In genomic region chrX:119190251-119190651, GRCh38 we compare ENCODE assay signal across 24 cellular contexts. TPM values are rescaled to one million over a fixed set of nuclear protein-coding genes. Genes with fewer than 3 reads are reported as not detected.
DNase-seq lines count a peak whose midpoint lies in the region; TF ChIP-seq lines count a peak whose summit lies in the region.
"Had no signal": no experiment of that assay in that cellular context is flagged by ENCODE, and none has a peak within 500 bp of the region (broad histone marks: within the 10 kb centered on the region; RNA-seq: fewer than 3 reads in every experiment).

No MANE protein-coding gene starts in this region.

- no peak overlapping the region for H2BK15ac ChIP-seq in mesenchymal stem cell (ENCODE audit: low read depth, poor library complexity, severe bottlenecking)

- H3K27ac ChIP-seq in mesenchymal stem cell (ENCODE audit: low read length, poor library complexity, severe bottlenecking) (no peak overlapping the region), stomach (peak overlapping the region in 3 of 5 donors; percentile 33 to 57 (median 48)), trophoblast cell (ENCODE audit: low read depth, low read length) (no peak overlapping the region)
- H3K27ac ChIP-seq: PC-9, prostate gland, spleen had no signal

- H3K36me3 ChIP-seq in mesenchymal stem cell (ENCODE audit: control insufficient read depth in 1 of 2, insufficient read depth in 2 of 2, low read depth in 1 of 2, low read length in 2 of 2) (no peaks in the 10 kb centered on the region), stomach (no peaks in the 10 kb centered on the region), trophoblast cell (ENCODE audit: control insufficient read depth in 1 of 2, insufficient read depth in 2 of 2, low read length in 2 of 2) (no peaks in the 10 kb centered on the region)
- H3K36me3 ChIP-seq: HAP-1, prostate gland, spleen, tibial nerve had no signal

- TF ChIP-seq POLR2A in stomach (IDR thresholded peaks at IDR 0.05), result no peak

- H2BK5ac ChIP-seq in mesenchymal stem cell (ENCODE audit: low read depth, low read length, poor library complexity, severe bottlenecking) (no peak overlapping the region), trophoblast cell (ENCODE audit: low read depth, low read length, poor library complexity) (no peak overlapping the region)

- peak; percentile 44 for DNase-seq in cerebellar cortex (ENCODE audit: low spot score)
- peak; percentile 17 for DNase-seq in fibroblast of the aortic adventitia (ENCODE audit: low read depth)
- DNase-seq in mesenchymal stem cell, result no peak
- DNase-seq in stomach, result no peak
- DNase-seq in trophoblast cell, result no peak
- no peak for DNase-seq in NK-92 (lab: John Stamatoyannopoulos, UW; ENCODE audit: unreplicated experiment)
- DNase-seq in T-helper 2 cell treated with Interferon-gamma antibody and Interleukin-4, amounts not matched to agents 5 μg/mL and 100 μg/mL, for 36 hours (ENCODE audit: low spot score), result no peak
- DNase-seq in NCI-H1930 (lab: John Stamatoyannopoulos, UW), result no peak
- DNase-seq: activated naive CD4-positive, alpha-beta T cell; activated T-cell treated with anti-CD3 and anti-CD28 coated beads, Interleukin-2, amount 50 U/mL, for 24 hours; CD4-positive, alpha-beta T cell; central memory CD4-positive, alpha-beta T cell; GDM1; NCI-H187; PC-9; spleen; stimulated activated CD4-positive, alpha-beta T cell treated with anti-CD3 and anti-CD28 coated beads, Interleukin-4, amount 100 ng/mL, for 1 hour; stimulated activated naive CD8-positive, alpha-beta T cell treated with anti-CD3 and anti-CD28 coated beads, Interleukin-15, Interleukin-2, amounts not matched to agents 100 U/mL and 50 U/mL, for 24 hours; T-helper 1 cell had no signal

- H3K79me2 ChIP-seq in trophoblast cell (ENCODE audit: control insufficient read depth, insufficient read depth, low read length, poor library complexity), result no peaks in the 10 kb centered on the region

- no peaks in the 10 kb centered on the region for H3K4me1 Mint-ChIP-seq in T-helper 2 cell treated with Interferon-gamma antibody and Interleukin-4, amounts not matched to agents 5 μg/mL and 100 μg/mL, for 36 hours (ENCODE audit: low read depth)

- H3K79me1 ChIP-seq in mesenchymal stem cell (replicated peaks; ENCODE audit: low read length, poor library complexity, severe bottlenecking), result no peaks in the 10 kb centered on the region
- H3K79me1 ChIP-seq in trophoblast cell (ENCODE audit: low read length), result no peaks in the 10 kb centered on the region

- H3K4me3 ChIP-seq in fibroblast of the aortic adventitia (ENCODE audit: low read depth, low read length) (no peak overlapping the region), mesenchymal stem cell (ENCODE audit: insufficient read depth in 1 of 2, low read depth in 1 of 2, low read length in 2 of 2) (peak overlapping the region in 1 of 2 experiments; percentile 61), stomach (no peak overlapping the region), trophoblast cell (ENCODE audit: low read depth, low read length) (no peak overlapping the region)
- H3K4me3 ChIP-seq: HAP-1, K562, PC-9, prostate gland, spleen, tibial nerve had no signal

- peaks cover 0 to 19% of the 10 kb centered on the region in 2 experiments for H3K27me3 ChIP-seq in mesenchymal stem cell (ENCODE audit: control insufficient read depth in 1 of 2, insufficient read depth in 1 of 2, low read length in 2 of 2)
- H3K27me3 ChIP-seq in stomach, result no peaks in the 10 kb centered on the region
- no peaks in the 10 kb centered on the region for H3K27me3 ChIP-seq in trophoblast cell (ENCODE audit: insufficient read depth, low read length)
- H3K27me3 ChIP-seq: spleen, tibial nerve had no signal

- 95% methylated on average over 3 of the region's 3 CpGs for WGBS in mesenchymal stem cell
- 55 to 86% (median 73%) methylated on average over 3 of the region's 3 CpGs for WGBS in stomach, 5 donors
- WGBS in trophoblast cell (ENCODE audit: extremely low coverage, insufficient coverage, insufficient read length), result no CpG with 5 or more reads among the region's 3 CpGs

- H3K14ac ChIP-seq in mesenchymal stem cell (ENCODE audit: low read length in 2 of 2), result no peak overlapping the region
- no peak overlapping the region for H3K14ac ChIP-seq in trophoblast cell (ENCODE audit: low read length)

- no peak overlapping the region for H3K23ac ChIP-seq in mesenchymal stem cell (ENCODE audit: low read length in 2 of 2)
- no peak overlapping the region for H3K23ac ChIP-seq in trophoblast cell (ENCODE audit: low read length)

- no peak overlapping the region for H3K4me2 ChIP-seq in mesenchymal stem cell (ENCODE audit: low read length, poor library complexity, severe bottlenecking)
- no peak overlapping the region for H3K4me2 ChIP-seq in trophoblast cell (ENCODE audit: low read length)
- H3K4me2 ChIP-seq: PC-9 had no signal

- H2BK12ac ChIP-seq in mesenchymal stem cell (ENCODE audit: low read length in 2 of 2) (no peak overlapping the region), trophoblast cell (ENCODE audit: low read length) (no peak overlapping the region)

- no peak overlapping the region for H2BK120ac ChIP-seq in mesenchymal stem cell (ENCODE audit: low read depth, low read length)
- no peak overlapping the region for H2BK120ac ChIP-seq in trophoblast cell (ENCODE audit: insufficient read depth, low read length, poor library complexity)

- H3K9ac ChIP-seq in mesenchymal stem cell (ENCODE audit: low read length) (peak overlapping the region; percentile 19), trophoblast cell (ENCODE audit: low read length) (no peak overlapping the region)

- H3K4ac ChIP-seq in mesenchymal stem cell (ENCODE audit: low read depth in 1 of 2, low read length in 2 of 2) (no peak overlapping the region), trophoblast cell (ENCODE audit: low read depth, low read length) (no peak overlapping the region)

- no peaks in the 10 kb centered on the region for H3K27me3 Mint-ChIP-seq in T-helper 2 cell treated with Interferon-gamma antibody and Interleukin-4, amounts not matched to agents 5 μg/mL and 100 μg/mL, for 36 hours (ENCODE audit: low read depth)
- H3K27me3 Mint-ChIP-seq: CD4-positive, alpha-beta T cell had no signal

- H3K4me1 ChIP-seq in mesenchymal stem cell (ENCODE audit: control insufficient read depth, insufficient read depth, low read depth, low read length), result no peaks in the 10 kb centered on the region
- H3K4me1 ChIP-seq in stomach, result no peaks in the 10 kb centered on the region
- H3K4me1 ChIP-seq in trophoblast cell (ENCODE audit: control insufficient read depth in 1 of 2, insufficient read depth in 2 of 2, low read length in 2 of 2), result no peaks in the 10 kb centered on the region
- H3K4me1 ChIP-seq: prostate gland, spleen, tibial nerve had no signal

- H3K9me3 ChIP-seq in mesenchymal stem cell (ENCODE audit: control insufficient read depth, low read length), result no peaks in the 10 kb centered on the region
- H3K9me3 ChIP-seq in stomach, result no peaks in the 10 kb centered on the region
- H3K9me3 ChIP-seq in trophoblast cell (ENCODE audit: insufficient read depth, low read depth, low read length), result no peaks in the 10 kb centered on the region
- H3K9me3 ChIP-seq: HAP-1, prostate gland, spleen, tibial nerve had no signal

- no peak for TF ChIP-seq EP300 in stomach (IDR thresholded peaks at IDR 0.05)

- H2AFZ ChIP-seq in mesenchymal stem cell (ENCODE audit: low read depth, low read length), result no peak overlapping the region
- H2AFZ ChIP-seq in trophoblast cell (ENCODE audit: insufficient read depth, low read length, poor library complexity), result no peak overlapping the region
- H2AFZ ChIP-seq: PC-9 had no signal

- H3K18ac ChIP-seq in mesenchymal stem cell (ENCODE audit: low read depth in 1 of 2, low read length in 2 of 2), result no peak overlapping the region
- H3K18ac ChIP-seq in trophoblast cell (ENCODE audit: low read length), result no peak overlapping the region

- intact Hi-C loops in stomach (cut with DNase I; ENCODE audit: low total_unique reads), result no loop called here

- no peak for TF ChIP-seq CTCF in fibroblast of the aortic adventitia (IDR thresholded peaks at IDR 0.05; ENCODE audit: insufficient read depth, low read length)
- no peak for TF ChIP-seq CTCF in stomach (IDR thresholded peaks at IDR 0.05)

- H4K91ac ChIP-seq in mesenchymal stem cell (ENCODE audit: low read length) (no peak overlapping the region), trophoblast cell (ENCODE audit: low read depth, low read length) (no peak overlapping the region)

- no peak overlapping the region for H3K27ac Mint-ChIP-seq in T-helper 2 cell treated with Interferon-gamma antibody and Interleukin-4, amounts not matched to agents 5 μg/mL and 100 μg/mL, for 36 hours
- H3K27ac Mint-ChIP-seq: activated T-cell treated with anti-CD3 and anti-CD28 coated beads, Interleukin-2, amount 50 U/mL, for 24 hours; CD4-positive, alpha-beta T cell; mesothelial cell of epicardium had no signal

- no peaks in the 10 kb centered on the region for H3K36me3 Mint-ChIP-seq in T-helper 2 cell treated with Interferon-gamma antibody and Interleukin-4, amounts not matched to agents 5 μg/mL and 100 μg/mL, for 36 hours (ENCODE audit: low read depth)
- H3K36me3 Mint-ChIP-seq: mesothelial cell of epicardium had no signal

- H4K12ac ChIP-seq in trophoblast cell (ENCODE audit: low read depth, low read length), result no peak overlapping the region

- no peak overlapping the region for H2AK5ac ChIP-seq in mesenchymal stem cell (ENCODE audit: low read length, severe bottlenecking)
- no peak overlapping the region for H2AK5ac ChIP-seq in trophoblast cell (ENCODE audit: low read length)

- no peak overlapping the region for H4K8ac ChIP-seq in mesenchymal stem cell (ENCODE audit: low read length)
- no peak overlapping the region for H4K8ac ChIP-seq in trophoblast cell (ENCODE audit: low read depth, low read length)

- H3K4me3 Mint-ChIP-seq in T-helper 2 cell treated with Interferon-gamma antibody and Interleukin-4, amounts not matched to agents 5 μg/mL and 100 μg/mL, for 36 hours, result no peak overlapping the region
- H3K4me3 Mint-ChIP-seq: activated T-cell treated with anti-CD3 and anti-CD28 coated beads, Interleukin-2, amount 50 U/mL, for 24 hours; CD4-positive, alpha-beta T cell; mesothelial cell of epicardium had no signal

- H3K9me3 Mint-ChIP-seq in T-helper 2 cell treated with Interferon-gamma antibody and Interleukin-4, amounts not matched to agents 5 μg/mL and 100 μg/mL, for 36 hours, result no peaks in the 10 kb centered on the region
- H3K9me3 Mint-ChIP-seq: activated T-cell treated with anti-CD3 and anti-CD28 coated beads, Interleukin-2, amount 50 U/mL, for 24 hours; CD4-positive, alpha-beta T cell had no signal

RNA-seq across cellular contexts. Expression of gene PGRMC1, which starts 45.8 kb away (rescaled TPM):
- total RNA-seq in fibroblast of the aortic adventitia (ENCODE audit: low replicate concordance) (38.3 and 162 TPM in 2 replicates), stomach (100 to 1,000 TPM in 1 of 5 donors, 10 to 100 TPM in 3, 1 to 10 TPM in 1; 9.8 to 198 (median 52.7) TPM)
- polyA plus RNA-seq in mesenchymal stem cell (2013, experiment 1 of 2), result 85.4 TPM
- 87.5 TPM for polyA plus RNA-seq in mesenchymal stem cell (2013, experiment 2 of 2)
- 10 to 100 TPM; 33.9 to 52.7 (median 35.4) TPM for polyA plus RNA-seq in stomach
- polyA plus RNA-seq in trophoblast cell (2013), result 110 and 119 TPM in 2 replicates

Comparison
In these comparisons a context has a peak if more than half of its experiments do, and no peak if none do; other contexts are left out.
1. DNase-seq: peak in cerebellar cortex (single experiment) and fibroblast of the aortic adventitia (single experiment); none in mesenchymal stem cell (single experiment), stomach (single experiment), trophoblast cell (0 of 2), NK-92 (single experiment), T-helper 2 cell treated with Interferon-gamma antibody and Interleukin-4, amounts not matched to agents 5 μg/mL and 100 μg/mL, for 36 hours (single experiment) and NCI-H1930 (0 of 2).
2. H3K27ac ChIP-seq: peak in stomach (3 of 5); none in mesenchymal stem cell (single experiment) and trophoblast cell (single experiment).